18 cellular contexts compared by ENCODE assay signal in the genomic region with DNA sequence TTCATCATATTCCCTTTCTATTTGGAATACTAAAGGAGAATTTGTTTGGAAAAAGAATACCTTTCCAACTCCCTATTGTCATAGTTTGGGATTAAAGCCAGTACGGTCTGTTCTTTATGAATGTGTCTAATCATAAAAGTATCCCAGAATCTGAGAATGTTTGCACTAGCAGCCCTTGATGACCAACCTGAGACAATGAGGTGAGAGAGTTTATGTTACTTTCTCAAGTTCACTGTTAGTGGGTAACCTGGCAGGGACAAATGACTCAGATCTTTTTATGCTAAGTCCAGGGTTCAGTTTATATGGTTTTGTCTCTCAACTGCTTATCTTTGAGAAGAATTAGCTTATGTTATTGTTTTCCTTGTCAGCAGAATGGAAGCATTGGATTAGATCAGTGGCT. TPM values are rescaled to one million over a fixed set of nuclear protein-coding genes. Genes with fewer than 3 reads are reported as not detected.
DNase-seq lines count a peak whose midpoint lies in the region; ATAC-seq lines count a peak whose summit lies in the region.
"Had no signal": no experiment of that assay in that cellular context is flagged by ENCODE, and none has a peak within 500 bp of the region (broad histone marks: within the 10 kb centered on the region; RNA-seq: fewer than 3 reads in every experiment).

No MANE protein-coding gene starts in this region.

- no peaks in the 10 kb centered on the region for H3K36me3 ChIP-seq in ACC112 (ENCODE audit: insufficient read depth, low read length)
- H3K36me3 ChIP-seq in adipocyte (ENCODE audit: control insufficient read depth, insufficient read depth, low read length, severe bottlenecking) = no peaks in the 10 kb centered on the region
- no peaks in the 10 kb centered on the region for H3K36me3 ChIP-seq in MG63
- H3K36me3 ChIP-seq: HAP-1 had no signal

- H3K27me3 ChIP-seq in ACC112 (ENCODE audit: insufficient read depth, low read length) (no peaks in the 10 kb centered on the region), adipocyte (replicated peaks; ENCODE audit: control insufficient read depth, insufficient read depth, low read length) (no peaks in the 10 kb centered on the region), MG63 (no peaks in the 10 kb centered on the region)

- no peaks in the 10 kb centered on the region for H3K79me2 ChIP-seq in ACC112 (ENCODE audit: control insufficient read depth, insufficient read depth, low read length, unreplicated experiment)

- H3K9ac ChIP-seq in adipocyte (ENCODE audit: low read length) = no peak overlapping the region
- H3K9ac ChIP-seq: SK-N-SH had no signal

- peak overlapping the region; percentile 96 for H2AFZ ChIP-seq in ACC112 (ENCODE audit: low read length, unreplicated experiment)

- intact Hi-C loops in left colon (cut with DNase I, micrococcal nuclease) = no loop called here

- H3K4me3 ChIP-seq in ACC112 (ENCODE audit: low read depth, low read length) = peak overlapping the region; percentile 71
- H3K4me3 ChIP-seq in adipocyte (ENCODE audit: low read length) = peak overlapping the region; percentile 49
- H3K4me3 ChIP-seq in MG63 = no peak overlapping the region
- H3K4me3 ChIP-seq: HAP-1 had no signal

- no peaks in the 10 kb centered on the region for H3K9me3 ChIP-seq in adipocyte (ENCODE audit: control insufficient read depth, low read length)
- no peaks in the 10 kb centered on the region for H3K9me3 ChIP-seq in MG63
- H3K9me3 ChIP-seq: HAP-1, SK-N-SH had no signal

- ATAC-seq in GM21367 (IDR thresholded peaks at IDR 0.05; ENCODE audit: unreplicated experiment) (peak; percentile 33), left colon (peak; percentile 95), GM19395 (IDR thresholded peaks at IDR 0.05; ENCODE audit: unreplicated experiment) (no peak), GM19035 (IDR thresholded peaks at IDR 0.05; ENCODE audit: unreplicated experiment) (no peak)

- peak overlapping the region; percentile 36 for H3K27ac ChIP-seq in ACC112 (ENCODE audit: low read depth, low read length)

- DNase-seq in adipocyte (ENCODE audit: low read depth) (no peak), left colon (no peak), MG63 (no peak), NCI-H526 (lab: John Stamatoyannopoulos, UW) (no peak)
- DNase-seq: activated CD4-positive, alpha-beta memory T cell treated with anti-CD3 and anti-CD28 coated beads, Interleukin-2, amount 10 ng/mL, durations not matched to agents 7 days and 5 days; Calu3; KG1; NCI-H1436 treated with DMSO at 0.1 percent for 48 hours; nephron progenitor cell; SK-N-SH; stimulated activated CD4-positive, alpha-beta T cell treated with anti-CD3 and anti-CD28 coated beads, Interleukin-2, amount 100 ng/mL, for 48 hours; stimulated activated CD8-positive, alpha-beta memory T cell treated with anti-CD3 and anti-CD28 coated beads, Interleukin-4, amount 100 ng/mL, for 48 hours; trophoblast cell had no signal

- H3K4me1 ChIP-seq in ACC112 (ENCODE audit: control insufficient read depth, insufficient read depth, low read length, unreplicated experiment) = peaks cover 43% of the 10 kb centered on the region
- peaks cover 18% of the 10 kb centered on the region for H3K4me1 ChIP-seq in adipocyte (ENCODE audit: control insufficient read depth, insufficient read depth, low read length)
- H3K4me1 ChIP-seq: HAP-1 had no signal

RNA-seq across cellular contexts. Expression of a gene that starts 25.3 kb away (rescaled TPM):
- total RNA-seq in left colon = 10 to 100 TPM in 1 of 2 donors, 1 to 10 TPM in 1; 6.0 to 12.8 TPM
- 3.5 and 3.9 TPM in 2 replicates for total RNA-seq in MG63 (2014; rRNA removed; shearing (Covaris generic); ENCODE audit: low replicate concordance)

Comparison
In these comparisons a context has a peak if more than half of its experiments do, and no peak if none do; other contexts are left out.
1. ATAC-seq: peak in GM21367 (single experiment) and left colon (single experiment); none in GM19395 (single experiment) and GM19035 (single experiment).